8 cellular contexts compared by ENCODE assay signal in genomic region chr16:56424791-56425438, GRCh38. TPM values are rescaled to one million over a fixed set of nuclear protein-coding genes. Genes with fewer than 3 reads are reported as not detected.
DNase-seq lines count a peak whose midpoint lies in the region; ATAC-seq and TF ChIP-seq lines count a peak whose summit lies in the region.

No MANE protein-coding gene starts in this region.

- H3K4me1 Mint-ChIP-seq in Calu3 (ENCODE audit: low read depth, unreplicated experiment): peaks cover 44% of the 10 kb centered on the region
- peaks cover 45% of the 10 kb centered on the region for H3K4me1 Mint-ChIP-seq in activated CD8-positive, alpha-beta T cell treated with anti-CD3 and anti-CD28 coated beads, Interleukin-2, amount 10 ng/mL, durations not matched to agents 7 days and 5 days (ENCODE audit: low read depth)
- H3K4me1 Mint-ChIP-seq in naive thymus-derived CD4-positive, alpha-beta T cell: peaks cover 36 to 50% (median 44%) of the 10 kb centered on the region in 7 donors

- H3K4me3 Mint-ChIP-seq in Calu3 (ENCODE audit: low read depth, unreplicated experiment): peak overlapping the region; percentile 94
- H3K4me3 Mint-ChIP-seq in activated CD8-positive, alpha-beta T cell treated with anti-CD3 and anti-CD28 coated beads, Interleukin-2, amount 10 ng/mL, durations not matched to agents 7 days and 5 days: peak overlapping the region; percentile 91
- H3K4me3 Mint-ChIP-seq in naive thymus-derived CD4-positive, alpha-beta T cell: peak overlapping the region; percentile 95 to 100 (median 98)

- CTCF ChIA-PET in Calu3 (lab: Charles Lee): no interaction called here
- CTCF ChIA-PET in activated CD8-positive, alpha-beta T cell treated with anti-CD3 and anti-CD28 coated beads, Interleukin-2, amount 10 ng/mL, durations not matched to agents 7 days and 5 days (lab: Charles Lee): interaction anchor here (2.0 kb wide), 1 partner anchor 10 kb away, joined by 5 read pairs; no protein-coding TSS in a partner anchor
- CTCF ChIA-PET in naive thymus-derived CD4-positive, alpha-beta T cell (lab: Charles Lee): no interaction called here

- peak overlapping the region; percentile 79 for H3K4me3 ChIP-seq in Jurkat, Clone E6-1 (ENCODE audit: low read length)
- peak overlapping the region; percentile 73 for H3K4me3 ChIP-seq in naive thymus-derived CD4-positive, alpha-beta T cell (ENCODE audit: low read length)
- H3K4me3 ChIP-seq in suprapubic skin: peak overlapping the region; percentile 98

- no peaks in the 10 kb centered on the region for H3K36me3 ChIP-seq in naive thymus-derived CD4-positive, alpha-beta T cell (ENCODE audit: control insufficient read depth in 2 of 3, insufficient read depth in 3 of 3, low read length in 3 of 3)
- H3K36me3 ChIP-seq in suprapubic skin: no peaks in the 10 kb centered on the region

- H3K9me3 Mint-ChIP-seq in Calu3 (ENCODE audit: low read depth, unreplicated experiment): no peaks in the 10 kb centered on the region
- no peaks in the 10 kb centered on the region for H3K9me3 Mint-ChIP-seq in activated CD8-positive, alpha-beta T cell treated with anti-CD3 and anti-CD28 coated beads, Interleukin-2, amount 10 ng/mL, durations not matched to agents 7 days and 5 days (ENCODE audit: insufficient read depth)
- no peaks in the 10 kb centered on the region for H3K9me3 Mint-ChIP-seq in naive thymus-derived CD4-positive, alpha-beta T cell

- POLR2A ChIA-PET in activated CD8-positive, alpha-beta T cell treated with anti-CD3 and anti-CD28 coated beads, Interleukin-2, amount 10 ng/mL, durations not matched to agents 7 days and 5 days (lab: Charles Lee): interaction anchor here (1.0 kb wide), 1 partner anchor 27 kb away, joined by 3 read pairs; the partner anchor contains the start of gene OGFOD1
- POLR2A ChIA-PET in naive thymus-derived CD4-positive, alpha-beta T cell (lab: Charles Lee): interaction anchor here (0.9 to 1.3 kb wide), 2 partner anchors 16 to 19 kb away, joined by 3 to 5 read pairs; no protein-coding TSS in a partner anchor

- TF ChIP-seq EP300 in suprapubic skin (IDR thresholded peaks at IDR 0.05): no peak

- peaks cover 21% of the 10 kb centered on the region for H3K36me3 Mint-ChIP-seq in Calu3 (ENCODE audit: insufficient read depth, unreplicated experiment)
- H3K36me3 Mint-ChIP-seq in activated CD8-positive, alpha-beta T cell treated with anti-CD3 and anti-CD28 coated beads, Interleukin-2, amount 10 ng/mL, durations not matched to agents 7 days and 5 days (ENCODE audit: low read depth): peaks cover 6% of the 10 kb centered on the region
- H3K36me3 Mint-ChIP-seq in naive thymus-derived CD4-positive, alpha-beta T cell: peaks cover 0 to 9% (median 0%) of the 10 kb centered on the region in 5 donors

- H3K9me3 ChIP-seq in naive thymus-derived CD4-positive, alpha-beta T cell (ENCODE audit: control insufficient read depth in 2 of 3, low read length in 3 of 3): no peaks in the 10 kb centered on the region
- no peaks in the 10 kb centered on the region for H3K9me3 ChIP-seq in suprapubic skin

- TF ChIP-seq CTCF in Calu3 (IDR thresholded peaks at IDR 0.05; ENCODE audit: unreplicated experiment) (no peak), suprapubic skin (IDR thresholded peaks at IDR 0.05) (no peak)

- H3K4me1 ChIP-seq in naive thymus-derived CD4-positive, alpha-beta T cell (ENCODE audit: control insufficient read depth in 2 of 2, insufficient read depth in 2 of 2, low read length in 2 of 2): peaks cover 6 to 8% of the 10 kb centered on the region in 2 donors
- H3K4me1 ChIP-seq in suprapubic skin: peaks cover 44% of the 10 kb centered on the region

- intact Hi-C loops in Calu3 (cut with micrococcal nuclease; ENCODE audit: unreplicated experiment): loop anchor here (5.0 kb wide), 1 partner anchor 53 kb away; no protein-coding TSS in a partner anchor
- intact Hi-C loops in naive thymus-derived CD4-positive, alpha-beta T cell (cut with micrococcal nuclease): loop anchor here (1.0 to 10.0 kb wide), 8 partner anchors 16 to 1310 kb away; partner anchors contain the start of genes NUDT21 (in 2 of the 2), OGFOD1 (in 2 of the 2), BBS2 (in 1 of the 2) and GNAO1 (in 1 of the 2)

- peak; percentile 40 for DNase-seq in Calu3
- no peak for DNase-seq in Jurkat, Clone E6-1 (ENCODE audit: low read depth, low spot score)
- DNase-seq in activated CD8-positive, alpha-beta T cell treated with anti-CD3 and anti-CD28 coated beads, Interleukin-2, amount 10 ng/mL, durations not matched to agents 7 days and 5 days: peak; percentile 32
- DNase-seq in epithelial cell of prostate (ENCODE audit: low read depth, low spot score): no peak
- DNase-seq in naive thymus-derived CD4-positive, alpha-beta T cell: peak in 8 of 9 donors; percentile 31 to 65 (median 38)
- DNase-seq in suprapubic skin (ENCODE audit: low spot score in 2 of 2): peak in 1 of 2 donors; percentile 74
- no peak for DNase-seq in kidney glomerular epithelial cell (lab: John Stamatoyannopoulos, UW)

- peak; percentile 21 for ATAC-seq in GM21619 (IDR thresholded peaks at IDR 0.05; ENCODE audit: unreplicated experiment)
- ATAC-seq in activated CD8-positive, alpha-beta T cell treated with anti-CD3 and anti-CD28 coated beads, Interleukin-2, amount 10 ng/mL, durations not matched to agents 7 days and 5 days: peak; percentile 54
- ATAC-seq in naive thymus-derived CD4-positive, alpha-beta T cell: peak; percentile 51

- BruUV-seq in Calu3 (replicated peaks; lab: Mats Ljungman, UMichigan): no TSS peak

- no peaks in the 10 kb centered on the region for H3K27me3 ChIP-seq in naive thymus-derived CD4-positive, alpha-beta T cell (ENCODE audit: control insufficient read depth in 2 of 2, insufficient read depth in 2 of 2, low read length in 2 of 2)
- no peaks in the 10 kb centered on the region for H3K27me3 ChIP-seq in suprapubic skin

- H3K27ac Mint-ChIP-seq in Calu3 (ENCODE audit: unreplicated experiment): peak overlapping the region; percentile 87
- no peak overlapping the region for H3K27ac Mint-ChIP-seq in activated CD8-positive, alpha-beta T cell treated with anti-CD3 and anti-CD28 coated beads, Interleukin-2, amount 10 ng/mL, durations not matched to agents 7 days and 5 days
- peak overlapping the region in 6 of 9 donors; percentile 74 to 95 (median 94) for H3K27ac Mint-ChIP-seq in naive thymus-derived CD4-positive, alpha-beta T cell

- no peaks in the 10 kb centered on the region for H3K27me3 Mint-ChIP-seq in Calu3 (ENCODE audit: unreplicated experiment)
- no peaks in the 10 kb centered on the region for H3K27me3 Mint-ChIP-seq in activated CD8-positive, alpha-beta T cell treated with anti-CD3 and anti-CD28 coated beads, Interleukin-2, amount 10 ng/mL, durations not matched to agents 7 days and 5 days (ENCODE audit: low read depth)
- no peaks in the 10 kb centered on the region for H3K27me3 Mint-ChIP-seq in naive thymus-derived CD4-positive, alpha-beta T cell

- H3K27ac ChIP-seq in epithelial cell of prostate (peak overlapping the region; percentile 61), suprapubic skin (peak overlapping the region; percentile 93)
- H3K27ac ChIP-seq in naive thymus-derived CD4-positive, alpha-beta T cell (ENCODE audit: low read depth, low read length): peak overlapping the region; percentile 82

- no peak for TF ChIP-seq POLR2A in suprapubic skin (IDR thresholded peaks at IDR 0.05)

- WGBS in suprapubic skin: under 1% methylated on average over 11 of the region's 79 CpGs

RNA-seq across cellular contexts. Expression of gene AMFR, which starts 0.4 kb away (rescaled TPM):
- 108 and 116 TPM in 2 replicates for total RNA-seq in Calu3 (2022)
- polyA plus RNA-seq in Jurkat, Clone E6-1 (2012; ENCODE audit: insufficient read depth, insufficient read length): 50.4 TPM
- total RNA-seq in activated CD8-positive, alpha-beta T cell treated with anti-CD3 and anti-CD28 coated beads, Interleukin-2, amount 10 ng/mL, durations not matched to agents 7 days and 5 days: 10 to 100 TPM; 39.0 to 47.5 TPM
- 10 to 100 TPM; 45.5 to 83.3 (median 62.0) TPM for total RNA-seq in naive thymus-derived CD4-positive, alpha-beta T cell
- 10 to 100 TPM; 35.7 to 37.2 TPM for polyA plus RNA-seq in naive thymus-derived CD4-positive, alpha-beta T cell
- 100 to 1,000 TPM; 110 to 130 (median 126) TPM for total RNA-seq in suprapubic skin

RNA-seq across cellular contexts. Expression of gene NUDT21, which starts 26.2 kb away (rescaled TPM):
- 234 and 266 TPM in 2 replicates for total RNA-seq in Calu3 (2022)
- 179 TPM for polyA plus RNA-seq in Jurkat, Clone E6-1 (2012; ENCODE audit: insufficient read depth, insufficient read length)
- 100 to 1,000 TPM; 237 TPM for total RNA-seq in activated CD8-positive, alpha-beta T cell treated with anti-CD3 and anti-CD28 coated beads, Interleukin-2, amount 10 ng/mL, durations not matched to agents 7 days and 5 days
- total RNA-seq in naive thymus-derived CD4-positive, alpha-beta T cell: 100 to 1,000 TPM in 2 of 5 experiments, 10 to 100 TPM in 3; 74.0 to 191 (median 97.5) TPM
- 10 to 100 TPM; 63.9 to 65.6 TPM for polyA plus RNA-seq in naive thymus-derived CD4-positive, alpha-beta T cell
- 10 to 100 TPM; 36.9 to 49.8 (median 39.9) TPM for total RNA-seq in suprapubic skin

RNA-seq across cellular contexts. Expression of gene OGFOD1, which starts 26.4 kb away (rescaled TPM):
- total RNA-seq in Calu3 (2022): 59.6 and 60.6 TPM in 2 replicates
- 55.4 TPM for polyA plus RNA-seq in Jurkat, Clone E6-1 (2012; ENCODE audit: insufficient read depth, insufficient read length)
- 10 to 100 TPM; 41.8 to 42.0 TPM for total RNA-seq in activated CD8-positive, alpha-beta T cell treated with anti-CD3 and anti-CD28 coated beads, Interleukin-2, amount 10 ng/mL, durations not matched to agents 7 days and 5 days
- 10 to 100 TPM; 23.8 to 51.8 (median 42.1) TPM for total RNA-seq in naive thymus-derived CD4-positive, alpha-beta T cell
- 100 to 1,000 TPM in 1 of 2 donors, 10 to 100 TPM in 1; 98.5 to 106 TPM for polyA plus RNA-seq in naive thymus-derived CD4-positive, alpha-beta T cell
- total RNA-seq in suprapubic skin: 10 to 100 TPM; 23.8 to 31.9 (median 25.8) TPM

Comparison
In these comparisons a context has a peak if more than half of its experiments do, and no peak if none do; other contexts are left out.
1. DNase-seq: peak in Calu3 (single experiment), activated CD8-positive, alpha-beta T cell treated with anti-CD3 and anti-CD28 coated beads, Interleukin-2, amount 10 ng/mL, durations not matched to agents 7 days and 5 days (single experiment) and naive thymus-derived CD4-positive, alpha-beta T cell (8 of 9); none in Jurkat, Clone E6-1 (single experiment), epithelial cell of prostate (single experiment) and kidney glomerular epithelial cell (single experiment).
2. Peak in every context shown above with its lines, with median percentiles within 50 percentile points of each other: H3K4me3 Mint-ChIP-seq, ATAC-seq, H3K4me3 ChIP-seq and H3K27ac ChIP-seq.